In genomic region chr17:67992541-67993152, GRCh38 we compare ENCODE assay signal across 8 cellular contexts. TPM values are rescaled to one million over a fixed set of nuclear protein-coding genes. Genes with fewer than 3 reads are reported as not detected.
A peak's percentile ranks its signal among the peaks of the same experiment; 100 is the strongest.
DNase-seq lines count a peak whose midpoint lies in the region; ATAC-seq and TF ChIP-seq lines count a peak whose summit lies in the region.

No MANE protein-coding gene starts in this region.

- peaks cover 17% of the 10 kb centered on the region for H3K36me3 Mint-ChIP-seq in central memory CD8-positive, alpha-beta T cell (ENCODE audit: insufficient read depth)

- H3K9me3 ChIP-seq in mononuclear cell (ENCODE audit: low read depth, low read length) (no peaks in the 10 kb centered on the region), vagina (no peaks in the 10 kb centered on the region)

- peak overlapping the region; percentile 84 for H3K27ac Mint-ChIP-seq in central memory CD8-positive, alpha-beta T cell (ENCODE audit: low read depth)

- peaks cover 20% of the 10 kb centered on the region for H3K27me3 Mint-ChIP-seq in central memory CD8-positive, alpha-beta T cell

- no peaks in the 10 kb centered on the region for H3K36me3 ChIP-seq in vagina

- H3K4me1 ChIP-seq in mononuclear cell (ENCODE audit: insufficient read depth, low read length) = peaks cover 41% of the 10 kb centered on the region
- peaks cover 37% of the 10 kb centered on the region for H3K4me1 ChIP-seq in vagina

- no peak for TF ChIP-seq CTCF in LNCaP clone FGC (IDR thresholded peaks at IDR 0.05; ENCODE audit: control insufficient read depth, extremely low read depth, insufficient read depth)
- no peak for TF ChIP-seq CTCF in vagina (IDR thresholded peaks at IDR 0.05)

- no peak for DNase-seq in LNCaP clone FGC (ENCODE audit: low read depth)
- no peak for DNase-seq in central memory CD8-positive, alpha-beta T cell (ENCODE audit: low spot score in 2 of 2)
- no peak for DNase-seq in vagina (ENCODE audit: extremely low spot score in 2 of 2)
- no peak for DNase-seq in KBM-7
- no peak for DNase-seq in NCI-H2171 treated with DMSO at 0.1 percent for 48 hours (lab: John Stamatoyannopoulos, UW)

- intact Hi-C loops in vagina (cut with DNase I) = no loop called here

- peak overlapping the region; percentile 95 for H3K27ac ChIP-seq in vagina

- peak; percentile 4 for ATAC-seq in GM18511 (IDR thresholded peaks at IDR 0.05; ENCODE audit: unreplicated experiment)
- ATAC-seq in central memory CD8-positive, alpha-beta T cell (replicated peaks; ENCODE audit: extremely low read depth, poor library complexity, severe bottlenecking) = no peak
- ATAC-seq in GM19023 (IDR thresholded peaks at IDR 0.05; ENCODE audit: unreplicated experiment) = no peak

- no peaks in the 10 kb centered on the region for H3K9me3 Mint-ChIP-seq in central memory CD8-positive, alpha-beta T cell

- no peak for TF ChIP-seq POLR2A in vagina (IDR thresholded peaks at IDR 0.05)

- in situ Hi-C loops in KBM-7 (cut with MboI; ENCODE audit: low pct_unique_long_range_greater_than_20kb, low sequenced_read_pairs) = no loop called here

- peaks cover 35% of the 10 kb centered on the region for H3K4me1 Mint-ChIP-seq in central memory CD8-positive, alpha-beta T cell

- H3K4me3 ChIP-seq in LNCaP clone FGC (ENCODE audit: low read depth, low read length) (peak overlapping the region; percentile 62), mononuclear cell (ENCODE audit: low read length) (peak overlapping the region; percentile 65), vagina (peak overlapping the region; percentile 57 to 69)

- peaks cover 7% of the 10 kb centered on the region for H3K27me3 ChIP-seq in mononuclear cell (ENCODE audit: insufficient read depth, low read length)
- no peaks in the 10 kb centered on the region for H3K27me3 ChIP-seq in vagina

- H3K4me3 Mint-ChIP-seq in central memory CD8-positive, alpha-beta T cell = peak overlapping the region; percentile 95

RNA-seq across cellular contexts. Expression of gene C17orf58, which starts 3.6 kb away (rescaled TPM):
- total RNA-seq in mononuclear cell = 2.1 TPM
- 9.8 TPM for total RNA-seq in vagina

RNA-seq across cellular contexts. Expression of gene KPNA2, which starts 42.9 kb away (rescaled TPM):
- total RNA-seq in mononuclear cell (33.8 TPM), vagina (29.7 TPM)
